20 cellular contexts compared by ENCODE assay signal in the genomic region with DNA sequence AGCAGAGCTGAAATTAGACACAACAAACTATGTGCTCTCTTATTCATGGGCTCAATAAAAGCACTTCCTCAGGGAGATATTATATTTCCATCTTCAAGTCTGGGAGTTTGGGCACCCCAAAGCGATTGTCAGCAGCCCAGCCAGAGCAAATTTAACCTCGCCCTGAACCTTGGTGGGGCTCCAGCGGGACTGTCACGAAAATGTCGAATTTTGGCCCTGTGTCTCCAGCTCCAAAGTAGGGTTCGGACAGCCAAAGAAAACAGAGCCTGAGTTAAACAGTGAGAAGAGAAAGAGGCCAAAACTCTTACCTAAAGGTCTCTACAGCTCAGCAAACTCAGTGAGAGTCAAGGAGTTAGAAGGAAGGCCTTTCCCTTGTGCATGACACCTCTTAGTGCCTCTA.
DNase-seq lines count a peak whose midpoint lies in the region; ATAC-seq, FAIRE-seq and TF ChIP-seq lines count a peak whose summit lies in the region.
"Had no signal": no experiment of that assay in that cellular context is flagged by ENCODE, and none has a peak within 500 bp of the region (broad histone marks: within the 10 kb centered on the region; RNA-seq: fewer than 3 reads in every experiment).

No MANE protein-coding gene starts in this region.

- H3K27me3 ChIP-seq in liver (ENCODE audit: control insufficient read depth in 4 of 4, insufficient read depth in 4 of 4, low read length in 3 of 4) (no peaks in the 10 kb centered on the region), HepG2 (ENCODE audit: control insufficient read depth in 1 of 2, insufficient read depth in 2 of 2, low read length in 2 of 2) (no peaks in the 10 kb centered on the region), left ventricle myocardium inferior (ENCODE audit: low read depth) (no peaks in the 10 kb centered on the region), aorta (ENCODE audit: control insufficient read depth in 1 of 2, insufficient read depth in 2 of 2, low read length in 1 of 2) (no peaks in the 10 kb centered on the region)
- H3K27me3 ChIP-seq: BLaER1 had no signal

- ATAC-seq in HepG2 (no peak), aorta (ENCODE audit: low FRiP score) (peak; percentile 56), HG02852 (IDR thresholded peaks at IDR 0.05; ENCODE audit: unreplicated experiment) (no peak)

- FAIRE-seq in HepG2 (lab: Jason Lieb, UNC): no peak
- FAIRE-seq: A204.1 had no signal

- TF ChIP-seq POLR2A in HepG2 (IDR thresholded peaks at IDR 0.05; ENCODE audit: insufficient read depth in 1 of 2, low read depth in 2 of 2, low read length in 2 of 2): no peak
- no peak for TF ChIP-seq POLR2A in lower leg skin (IDR thresholded peaks at IDR 0.05)

- no peaks in the 10 kb centered on the region for H4K20me1 ChIP-seq in HepG2 (ENCODE audit: insufficient read depth, low read length)
- H4K20me1 ChIP-seq: BLaER1 had no signal

- no peak overlapping the region for H3K4me2 ChIP-seq in HepG2 (ENCODE audit: low read depth, low read length)
- H3K4me2 ChIP-seq: BLaER1 had no signal

- H3K36me3 ChIP-seq in liver (ENCODE audit: control insufficient read depth in 4 of 4, insufficient read depth in 3 of 4, low read depth in 1 of 4, low read length in 3 of 4) (no peaks in the 10 kb centered on the region), HepG2 (replicated peaks in 1 of 2; ENCODE audit: control insufficient read depth in 1 of 2, insufficient read depth in 2 of 2, low read length in 2 of 2) (no peaks in the 10 kb centered on the region), left ventricle myocardium inferior (no peaks in the 10 kb centered on the region), aorta (ENCODE audit: control insufficient read depth in 1 of 2, insufficient read depth in 2 of 2, low read length in 1 of 2) (no peaks in the 10 kb centered on the region)
- H3K36me3 ChIP-seq: BLaER1 had no signal

- CTCF ChIA-PET in HepG2 (lab: Yijun Ruan, JAX; ENCODE audit: low intra/inter-chr PET ratio, low total read pairs): no interaction called here

- in situ Hi-C loops in HepG2 (cut with HindIII; ENCODE audit: extremely low pct_ligation_motif_present, low pct_unique_long_range_greater_than_20kb): no loop called here

- POLR2A ChIA-PET in HepG2 (lab: Yijun Ruan, JAX): no interaction called here

- intact Hi-C loops in HepG2 (cut with micrococcal nuclease; ENCODE audit: unreplicated experiment) (no loop called here), left ventricle myocardium inferior (cut with micrococcal nuclease) (no loop called here), posterior vena cava (cut with DNase I) (no loop called here), aorta (cut with DNase I) (no loop called here), lower leg skin (cut with DNase I; ENCODE audit: low total_unique reads) (no loop called here)

- peaks cover 2 to 35% (median 28%) of the 10 kb centered on the region in 4 donors for H3K4me1 ChIP-seq in liver (ENCODE audit: control insufficient read depth in 4 of 4, insufficient read depth in 4 of 4, low read length in 3 of 4)
- no peaks in the 10 kb centered on the region for H3K4me1 ChIP-seq in HepG2 (ENCODE audit: insufficient read depth, low read length)
- H3K4me1 ChIP-seq in left ventricle myocardium inferior: no peaks in the 10 kb centered on the region
- H3K4me1 ChIP-seq in aorta (ENCODE audit: control insufficient read depth in 1 of 2, insufficient read depth in 2 of 2, low read length in 2 of 2): no peaks in the 10 kb centered on the region
- H3K4me1 ChIP-seq: BLaER1 had no signal

- H3K9me3 ChIP-seq in liver (ENCODE audit: control insufficient read depth in 4 of 4, low read length in 3 of 4) (no peaks in the 10 kb centered on the region), HepG2 (ENCODE audit: low read length) (peaks cover 8% of the 10 kb centered on the region; the same call in 1 of the 2 replicates), left ventricle myocardium inferior (replicated peaks) (no peaks in the 10 kb centered on the region), aorta (ENCODE audit: control insufficient read depth, low read length) (no peaks in the 10 kb centered on the region)

- no peak for DNase-seq in HepG2 (ENCODE audit: low spot score)
- DNase-seq in left ventricle myocardium inferior: peak; percentile 36
- DNase-seq in posterior vena cava (ENCODE audit: low spot score): peak; percentile 79
- DNase-seq in aorta: peak in 1 of 2 donors; percentile 66
- DNase-seq in NCI-H146 treated with DMSO at 0.1 percent for 48 hours (lab: John Stamatoyannopoulos, UW; ENCODE audit: unreplicated experiment): no peak
- DNase-seq in lower leg skin (ENCODE audit: low spot score in 2 of 2): no peak
- DNase-seq: CD4-positive, alpha-beta memory T cell; DMS153; GDM1; H7; HFFc6; KBM-7; NCI-H1105; NCI-H1694 treated with DMSO at 0.1 percent for 48 hours; NCI-H345; NCI-H524 treated with DMSO at 0.1 percent for 48 hours had no signal

- no peak overlapping the region for H2AFZ ChIP-seq in HepG2 (ENCODE audit: low read length)

- 39% methylated on average over 6 of the region's 6 CpGs for WGBS in liver
- WGBS in HepG2 (ENCODE audit: low lambda C conversion rate): 9% methylated on average over 6 of the region's 6 CpGs
- 1 to 4% methylated on average over 6 of the region's 6 CpGs for WGBS in aorta, 2 donors
- 83 to 88% methylated on average over 6 of the region's 6 CpGs for WGBS in lower leg skin, 2 donors

- no peaks in the 10 kb centered on the region for H3K79me2 ChIP-seq in HepG2 (ENCODE audit: insufficient read depth, low read length)

- no TSS peak for BruUV-seq in HepG2 (replicated peaks; lab: Mats Ljungman, UMichigan)

- H3K27ac ChIP-seq in liver (ENCODE audit: low read depth in 1 of 2, low read length in 2 of 2) (peak overlapping the region; percentile 16 to 19), HepG2 (ENCODE audit: extremely low read length, insufficient read depth, low read length) (no peak overlapping the region), left ventricle myocardium inferior (replicated peaks) (peak overlapping the region; percentile 6), aorta (ENCODE audit: low read depth in 1 of 2, low read length in 2 of 2) (no peak overlapping the region)
- H3K27ac ChIP-seq: BLaER1 had no signal

- TF ChIP-seq RAD21 in liver (IDR thresholded peaks at IDR 0.05) (peak; percentile 39 to 50), HepG2 (CRISPR knock-in tag; IDR thresholded peaks at IDR 0.05) (no peak)

- TF ChIP-seq EP300 in HepG2 (IDR thresholded peaks at IDR 0.05; ENCODE audit: low read depth in 2 of 2, low read length in 2 of 2): no peak
- TF ChIP-seq EP300 in HepG2 (CRISPR knock-in tag; IDR thresholded peaks at IDR 0.05; ENCODE audit: borderline replicate concordance): no peak

- TF ChIP-seq CTCF in liver (IDR thresholded peaks at IDR 0.05; ENCODE audit: low read depth, low read length, missing input control): no peak
- TF ChIP-seq CTCF in HepG2 (CRISPR knock-in tag; IDR thresholded peaks at IDR 0.05): no peak
- no peak for TF ChIP-seq CTCF in left ventricle myocardium inferior (IDR thresholded peaks at IDR 0.05; ENCODE audit: borderline replicate concordance)
- TF ChIP-seq CTCF in lower leg skin (IDR thresholded peaks at IDR 0.05): no peak

- H3K4me3 ChIP-seq in liver (ENCODE audit: low read depth in 1 of 3, low read length in 3 of 3) (no peak overlapping the region), HepG2 (replicated peaks in 1 of 3; ENCODE audit: insufficient read depth in 1 of 3, low read depth in 2 of 3, low read length in 3 of 3) (no peak overlapping the region), left ventricle myocardium inferior (no peak overlapping the region), aorta (ENCODE audit: low read length in 2 of 2) (no peak overlapping the region), lower leg skin (ENCODE audit: low read depth, poor library complexity, severe bottlenecking) (no peak overlapping the region)
- H3K4me3 ChIP-seq: BLaER1 had no signal

- H3K9ac ChIP-seq in liver (ENCODE audit: low read depth in 1 of 2, low read length in 2 of 2) (peak overlapping the region in 1 of 2 donors; percentile 25), HepG2 (ENCODE audit: insufficient read depth, low read depth, low read length) (no peak overlapping the region)
- H3K9ac ChIP-seq: BLaER1 had no signal

TF ChIP-seq in liver, 16 proteins besides CTCF, POLR2A, EP300 and RAD21 (continues in another document):
- TF ChIP-seq RXRA (IDR thresholded peaks at IDR 0.05) (peak in 1 of 2 donors; percentile 78), HNF4A (conservative IDR thresholded peaks at IDR 0.05) (peak; percentile 35 to 76), YY1 (IDR thresholded peaks at IDR 0.05) (peak; percentile 30), HNF4G (IDR thresholded peaks at IDR 0.05) (no peak)
- TF ChIP-seq, protein P1, sequence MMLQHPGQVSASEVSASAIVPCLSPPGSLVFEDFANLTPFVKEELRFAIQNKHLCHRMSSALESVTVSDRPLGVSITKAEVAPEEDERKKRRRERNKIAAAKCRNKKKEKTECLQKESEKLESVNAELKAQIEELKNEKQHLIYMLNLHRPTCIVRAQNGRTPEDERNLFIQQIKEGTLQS (IDR thresholded peaks at IDR 0.05): no peak

TF ChIP-seq in HepG2, 621 proteins besides CTCF, POLR2A, EP300 and RAD21:
- TF ChIP-seq ZNF556 (CRISPR knock-in tag; IDR thresholded peaks at IDR 0.05; ENCODE audit: borderline replicate concordance): no peak
- no peak for TF ChIP-seq SMAD1 (CRISPR knock-in tag; IDR thresholded peaks at IDR 0.05; ENCODE audit: borderline replicate concordance, low read depth)
- no peak for TF ChIP-seq KLF15 (CRISPR knock-in tag; IDR thresholded peaks at IDR 0.05; ENCODE audit: borderline replicate concordance)
- TF ChIP-seq ZNF10 (CRISPR knock-in tag; IDR thresholded peaks at IDR 0.05; ENCODE audit: borderline replicate concordance, low read depth): no peak
- no peak for TF ChIP-seq MAFF (IDR thresholded peaks at IDR 0.05; ENCODE audit: low read depth, low read length)

Comparison
In these comparisons a context has a peak if more than half of its experiments do, and no peak if none do; other contexts are left out.
1. H3K27ac ChIP-seq: peak in liver (2 of 2) and left ventricle myocardium inferior (single experiment); none in HepG2 (single experiment) and aorta (0 of 2).
2. DNase-seq: peak in left ventricle myocardium inferior (single experiment) and posterior vena cava (single experiment); none in HepG2 (single experiment), NCI-H146 treated with DMSO at 0.1 percent for 48 hours (single experiment) and lower leg skin (0 of 2).